In genomic region chr4:94000559-94000958, GRCh38 we compare ENCODE assay signal across 23 cellular contexts.
"Had no signal": no experiment of that assay in that cellular context is flagged by ENCODE, and none has a peak within 500 bp of the region (broad histone marks: within the 10 kb centered on the region; RNA-seq: fewer than 3 reads in every experiment).

No MANE protein-coding gene starts in this region.

- H3K36me3 Mint-ChIP-seq: activated naive CD4-positive, alpha-beta T cell treated with anti-CD3 and anti-CD28 coated beads, Interleukin-2, amount 50 U/mL, for 24 hours; WTC11 had no signal

- H2AFZ ChIP-seq: PC-9 had no signal

- H3K27ac Mint-ChIP-seq: activated CD8-positive, alpha-beta T cell treated with anti-CD3 and anti-CD28 coated beads, Interleukin-2, amount 10 ng/mL, durations not matched to agents 7 days and 5 days; activated naive CD4-positive, alpha-beta T cell treated with anti-CD3 and anti-CD28 coated beads, Interleukin-2, amount 50 U/mL, for 24 hours; activated T-cell treated with anti-CD3 and anti-CD28 coated beads, Interleukin-2, amount 50 U/mL, for 24 hours; activated T-helper 1 cell treated with anti-CD3 and anti-CD28 coated beads, Interleukin-12 subunit alpha, Interleukin-12 subunit beta, Interleukin-2, Interleukin-4 antibody, amounts not matched to agents 30 ng/mL and 10 ng/mL and 1 ng/mL, durations not matched to agents 14 hours and 24 hours and 36 hours; T-helper 17 cell; WTC11 had no signal

- H3K4me2 ChIP-seq: PC-9 had no signal

- H3K4me1 Mint-ChIP-seq: activated naive CD4-positive, alpha-beta T cell treated with anti-CD3 and anti-CD28 coated beads, Interleukin-2, amount 50 U/mL, for 24 hours; central memory CD8-positive, alpha-beta T cell; T-helper 17 cell had no signal

- H3K4me3 ChIP-seq: K562, PC-9 had no signal

- ATAC-seq: activated CD8-positive, alpha-beta T cell treated with anti-CD3 and anti-CD28 coated beads, Interleukin-2, amount 10 ng/mL, durations not matched to agents 7 days and 5 days; K562; T-helper 17 cell; WTC11 had no signal

- H3K4me3 Mint-ChIP-seq: activated CD8-positive, alpha-beta T cell treated with anti-CD3 and anti-CD28 coated beads, Interleukin-2, amount 10 ng/mL, durations not matched to agents 7 days and 5 days; activated naive CD4-positive, alpha-beta T cell treated with anti-CD3 and anti-CD28 coated beads, Interleukin-2, amount 50 U/mL, for 24 hours; activated T-cell treated with anti-CD3 and anti-CD28 coated beads, Interleukin-2, amount 50 U/mL, for 24 hours; activated T-helper 1 cell treated with anti-CD3 and anti-CD28 coated beads, Interleukin-12 subunit alpha, Interleukin-12 subunit beta, Interleukin-2, Interleukin-4 antibody, amounts not matched to agents 30 ng/mL and 10 ng/mL and 1 ng/mL, durations not matched to agents 14 hours and 24 hours and 36 hours; central memory CD8-positive, alpha-beta T cell; T-helper 17 cell; WTC11 had no signal

- DNase-seq: activated CD4-positive, alpha-beta T cell treated with anti-CD3 and anti-CD28 coated beads for 48 hours; activated CD4-positive, alpha-beta T cell treated with anti-CD3 and anti-CD28 coated beads, Interleukin-2, amount 50 U/mL, for 4 hours; activated CD4-positive, CD25-positive, alpha-beta regulatory T cell treated with anti-CD3 and anti-CD28 coated beads, Interleukin-2, amount 50 U/mL, for 72 hours; activated CD8-positive, alpha-beta T cell treated with anti-CD3 and anti-CD28 coated beads, Interleukin-2, amount 10 ng/mL, durations not matched to agents 7 days and 5 days; activated effector memory CD4-positive, alpha-beta T cell treated with Interleukin-2 at 50 U/mL for 16 hours; activated naive CD4-positive, alpha-beta T cell; activated T-cell treated with anti-CD3 and anti-CD28 coated beads, Interleukin-2, amount 50 U/mL, for 24 hours; aorta; Karpas-422; NCI-H1092; NCI-H1694 treated with DMSO at 0.1 percent for 48 hours; NCI-H2081 treated with DMSO at 0.1 percent for 48 hours; NCI-H510A treated with DMSO at 0.1 percent for 48 hours; PC-9; SIG-M5; T-helper 17 cell; T-helper 9 cell had no signal

- FAIRE-seq: bronchial epithelial cell, K562 had no signal

- H3K27me3 Mint-ChIP-seq: activated naive CD4-positive, alpha-beta T cell treated with anti-CD3 and anti-CD28 coated beads, Interleukin-2, amount 50 U/mL, for 24 hours; activated T-cell treated with anti-CD3 and anti-CD28 coated beads, Interleukin-2, amount 50 U/mL, for 24 hours; central memory CD8-positive, alpha-beta T cell; T-helper 17 cell had no signal

- H3K9me3 Mint-ChIP-seq: activated naive CD4-positive, alpha-beta T cell treated with anti-CD3 and anti-CD28 coated beads, Interleukin-2, amount 50 U/mL, for 24 hours; activated T-cell treated with anti-CD3 and anti-CD28 coated beads, Interleukin-2, amount 50 U/mL, for 24 hours; activated T-helper 1 cell treated with anti-CD3 and anti-CD28 coated beads, Interleukin-12 subunit alpha, Interleukin-12 subunit beta, Interleukin-2, Interleukin-4 antibody, amounts not matched to agents 30 ng/mL and 10 ng/mL and 1 ng/mL, durations not matched to agents 14 hours and 24 hours and 36 hours; WTC11 had no signal

- H3K27ac ChIP-seq: PC-9 had no signal
